1 cellular context compared by ENCODE assay signal in the genomic region with DNA sequence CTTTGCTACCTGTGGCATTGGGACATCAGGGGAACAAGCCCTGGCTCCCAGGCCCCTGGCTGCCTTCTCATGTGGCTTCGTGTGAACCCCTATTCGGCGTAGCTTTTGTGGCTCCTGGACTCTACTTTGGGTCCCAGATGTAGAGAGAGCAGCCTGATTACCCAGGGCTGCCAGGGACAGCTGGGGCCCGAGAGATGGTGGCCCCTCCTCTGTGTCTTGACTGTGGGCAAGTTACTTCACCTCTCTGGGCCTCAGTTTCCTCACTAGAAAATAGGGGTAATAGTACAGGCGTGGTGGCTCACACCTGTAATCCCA.
TF ChIP-seq lines count a peak whose summit lies in the region.

No MANE protein-coding gene starts in this region.

TF ChIP-seq in HepG2, 621 proteins besides CTCF, POLR2A, EP300 and RAD21:
- TF ChIP-seq ZNF282 (IDR thresholded peaks at IDR 0.05; ENCODE audit: partially characterized antibody) = no peak
- no peak for TF ChIP-seq ZNF790 (CRISPR knock-in tag; IDR thresholded peaks at IDR 0.05; ENCODE audit: borderline replicate concordance)
